In genomic region chr2:68434981-68435380, GRCh38 we compare ENCODE assay signal across 1 cellular context.
TF ChIP-seq lines count a peak whose summit lies in the region.

No MANE protein-coding gene starts in this region.

TF ChIP-seq in GM12878, 131 proteins besides CTCF, POLR2A, EP300 and RAD21:
- TF ChIP-seq LARP7 (IDR thresholded peaks at IDR 0.05) (no peak), RUNX3 (IDR thresholded peaks at IDR 0.05; ENCODE audit: low read length) (no peak), TBL1XR1 (IDR thresholded peaks at IDR 0.05; ENCODE audit: low read depth, low read length) (no peak), SUPT20H (IDR thresholded peaks at IDR 0.05; ENCODE audit: borderline replicate concordance, control insufficient read depth, low read depth, low read length) (no peak), TCF7 (IDR thresholded peaks at IDR 0.05; ENCODE audit: borderline replicate concordance) (no peak), NRF1 (conservative IDR thresholded peaks at IDR 0.05; ENCODE audit: low read depth, low read length) (no peak), ELK1 (IDR thresholded peaks at IDR 0.05; ENCODE audit: low read depth, low read length) (no peak), REST (IDR thresholded peaks at IDR 0.05; ENCODE audit: low read depth, low read length) (no peak), ATF2 (IDR thresholded peaks at IDR 0.05; ENCODE audit: low read length) (no peak), ZNF274 (IDR thresholded peaks at IDR 0.05; ENCODE audit: insufficient read depth, insufficient read length) (no peak), USF2 (IDR thresholded peaks at IDR 0.05; ENCODE audit: borderline replicate concordance, low read depth, low read length) (no peak), MAX (IDR thresholded peaks at IDR 0.05; ENCODE audit: low read depth, low read length) (no peak), E2F8 (IDR thresholded peaks at IDR 0.05; ENCODE audit: low read depth, partially characterized antibody) (no peak), NR2F1 (conservative IDR thresholded peaks at IDR 0.05) (no peak), MYC (IDR thresholded peaks at IDR 0.05; ENCODE audit: insufficient read depth, insufficient read length, insufficient replicate concordance, low read length, severe bottlenecking) (no peak), ATF7 (IDR thresholded peaks at IDR 0.05; ENCODE audit: low read depth) (no peak)
TF ChIP-seq in GM12878: peak in this region for 0.
